ENCODE assay signal across 10 cellular contexts in the genomic region with DNA sequence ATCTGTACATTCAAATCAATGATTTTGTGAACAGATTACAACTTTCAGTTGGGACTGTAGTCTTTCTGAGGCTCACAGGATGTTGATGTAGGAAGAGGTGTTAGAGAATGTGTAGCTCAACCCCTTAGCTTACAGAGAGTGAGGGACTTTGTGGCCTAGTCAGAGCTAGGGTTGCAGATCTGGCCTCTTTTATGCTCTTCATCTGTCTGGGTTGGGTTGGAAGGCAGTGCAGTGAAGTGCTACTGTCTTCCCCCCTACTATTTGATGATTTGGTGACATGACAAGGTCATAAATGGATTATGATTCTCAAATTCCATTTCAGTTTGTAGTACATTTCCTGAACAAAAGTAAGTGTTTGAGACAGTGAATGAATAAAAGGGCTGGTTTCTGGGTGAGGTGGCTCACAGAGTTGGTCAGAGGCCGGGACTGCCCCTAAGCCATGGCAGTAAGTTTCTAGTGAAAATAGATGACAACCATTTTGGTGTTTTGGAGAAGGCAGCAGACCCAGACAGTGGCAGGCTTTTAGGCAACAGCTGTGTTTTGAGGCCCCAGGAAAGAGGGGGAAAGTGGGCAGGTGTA.
DNase-seq lines count a peak whose midpoint lies in the region; ATAC-seq and TF ChIP-seq lines count a peak whose summit lies in the region.
"Had no signal": no experiment of that assay in that cellular context is flagged by ENCODE, and none has a peak within 500 bp of the region (broad histone marks: within the 10 kb centered on the region; RNA-seq: fewer than 3 reads in every experiment).

No MANE protein-coding gene starts in this region.

- 0 out of 2 replicates have a peak, but pooled peaks have one; percentile 19 for TF ChIP-seq POLR2A in Raji (IDR thresholded peaks at IDR 0.05; ENCODE audit: insufficient read depth, low read depth, low read length)

- ATAC-seq in GM19395 (IDR thresholded peaks at IDR 0.05; ENCODE audit: unreplicated experiment), result peak; percentile 45
- no peak for ATAC-seq in HG03159 (IDR thresholded peaks at IDR 0.05; ENCODE audit: unreplicated experiment)

- peak; percentile 60 for DNase-seq in central memory CD4-positive, alpha-beta T cell
- DNase-seq in stimulated activated CD4-positive, alpha-beta T cell treated with anti-CD3 and anti-CD28 coated beads, Interleukin-2, amount 100 ng/mL, for 24 hours, result peak; percentile 63 to 66
- DNase-seq in SW 1271 (lab: John Stamatoyannopoulos, UW), result no peak
- DNase-seq in iPS-NIHi7 (ENCODE audit: extremely low spot score), result no peak
- DNase-seq: NCI-H524 treated with DMSO at 0.1 percent for 48 hours, ovary, WERI-Rb-1 had no signal

Comparison
In these comparisons a context has a peak if more than half of its experiments do, and no peak if none do; other contexts are left out.
1. DNase-seq: peak in central memory CD4-positive, alpha-beta T cell (single experiment) and stimulated activated CD4-positive, alpha-beta T cell treated with anti-CD3 and anti-CD28 coated beads, Interleukin-2, amount 100 ng/mL, for 24 hours (2 of 2); none in SW 1271 (0 of 2) and iPS-NIHi7 (single experiment).